11 cellular contexts compared by ENCODE assay signal in genomic region chr17:20225162-20226115, GRCh38.
DNase-seq lines count a peak whose midpoint lies in the region; ATAC-seq and TF ChIP-seq lines count a peak whose summit lies in the region.
"Had no signal": no experiment of that assay in that cellular context is flagged by ENCODE, and none has a peak within 500 bp of the region (broad histone marks: within the 10 kb centered on the region; RNA-seq: fewer than 3 reads in every experiment).

No MANE protein-coding gene starts in this region.

- peak overlapping the region; percentile 67; the same call in 1 of the 2 replicates for H3K27ac Mint-ChIP-seq in HFFc6
- H3K27ac Mint-ChIP-seq: activated T-helper 2 cell treated with anti-CD3 and anti-CD28 coated beads, Interferon-gamma antibody, Interleukin-2, Interleukin-4, amounts not matched to agents 10 μg/mL and 5 μg/mL and 100 μg/mL, durations not matched to agents 14 hours and 24 hours and 36 hours had no signal

- no peaks in the 10 kb centered on the region for H3K36me3 Mint-ChIP-seq in HFFc6 (ENCODE audit: low read depth)

- POLR2A ChIA-PET in Panc1 (lab: Charles Lee): no interaction called here

- no peak; the same call in 1 of the 2 replicates for ATAC-seq in Panc1
- no peak for ATAC-seq in left cardiac atrium
- ATAC-seq: activated CD4-positive, CD25-positive, alpha-beta regulatory T cell treated with anti-CD3 and anti-CD28 coated beads, Interleukin-2, amount 50 U/mL, for 24 hours had no signal

- H3K27ac ChIP-seq in Panc1 (ENCODE audit: low read length): no peak overlapping the region

- no peaks in the 10 kb centered on the region for H3K9me3 ChIP-seq in Panc1 (ENCODE audit: control insufficient read depth, insufficient read depth, low read depth, low read length)

- H3K4me1 Mint-ChIP-seq in HFFc6 (ENCODE audit: low read depth): peaks cover 62% of the 10 kb centered on the region

- intact Hi-C loops in Panc1 (cut with micrococcal nuclease; ENCODE audit: unreplicated experiment): loop anchor here (2.0 to 5.0 kb wide), 2 partner anchors 47 to 233 kb away; no protein-coding TSS in a partner anchor
- intact Hi-C loops in cardiac septum (cut with DNase I): loop anchor here (5.0 to 10.0 kb wide), 3 partner anchors 92 to 231 kb away; no protein-coding TSS in a partner anchor
- intact Hi-C loops in left cardiac atrium (cut with DNase I): loop anchor here in 1 of 2 donors (5.0 to 10.0 kb wide), 3 partner anchors 92 to 231 kb away; no protein-coding TSS in a partner anchor

- H3K4me1 ChIP-seq in Panc1 (ENCODE audit: control insufficient read depth, insufficient read depth, low read length): peaks cover 7% of the 10 kb centered on the region

- H3K27me3 Mint-ChIP-seq in HFFc6 (ENCODE audit: insufficient read depth): no peaks in the 10 kb centered on the region; the same call in 1 of the 2 replicates

- H3K4me3 Mint-ChIP-seq in HFFc6: no peak overlapping the region

- no peak overlapping the region for H3K4me3 ChIP-seq in Panc1 (ENCODE audit: low read depth in 2 of 2, low read length in 2 of 2)
- H3K4me3 ChIP-seq in fibroblast of the aortic adventitia (ENCODE audit: low read depth, low read length): no peak overlapping the region
- H3K4me3 ChIP-seq in retinal pigment epithelial cell (ENCODE audit: low read length): no peak overlapping the region

- TF ChIP-seq CTCF in HFFc6 (IDR thresholded peaks at IDR 0.05) (peak; percentile 28; the same call in 1 of the 2 replicates), Panc1 (IDR thresholded peaks at IDR 0.05) (0 out of 2 replicates have a peak, but pooled peaks have one; percentile 6), fibroblast of the aortic adventitia (IDR thresholded peaks at IDR 0.05; ENCODE audit: insufficient read depth, low read length) (no peak), retinal pigment epithelial cell (conservative IDR thresholded peaks at IDR 0.05; ENCODE audit: low read depth, low read length) (peak; percentile 27)

- in situ Hi-C loops in Panc1 (cut with HindIII; ENCODE audit: low pct_unique_long_range_greater_than_20kb, low sequenced_read_pairs): no loop called here

- CTCF ChIA-PET in Panc1 (lab: Charles Lee): interaction anchor here (0.5 to 1.1 kb wide), 3 partner anchors 34 to 481 kb away, joined by 3 read pairs; no protein-coding TSS in a partner anchor

- DNase-seq in HFFc6 (no peak), Panc1 (ENCODE audit: low read depth, low spot score) (no peak), fibroblast of the aortic adventitia (ENCODE audit: low read depth) (peak; percentile 1), retinal pigment epithelial cell (ENCODE audit: low read depth) (no peak), cardiac septum (ENCODE audit: low spot score) (no peak), left cardiac atrium (no peak)
- no peak for DNase-seq in stimulated activated naive CD4-positive, alpha-beta T cell treated with Interleukin-2 at 50 U/mL for 16 hours (lab: John Stamatoyannopoulos, UW)
- DNase-seq: NCI-H2081, SIG-M5 had no signal

- H3K36me3 ChIP-seq in Panc1 (ENCODE audit: control insufficient read depth, insufficient read depth, low read length): peaks cover 4% of the 10 kb centered on the region; the same call in 1 of the 2 replicates

- no peaks in the 10 kb centered on the region for H3K27me3 ChIP-seq in Panc1 (ENCODE audit: control insufficient read depth, insufficient read depth, low read length)

- no peaks in the 10 kb centered on the region for H3K9me3 Mint-ChIP-seq in HFFc6
- H3K9me3 Mint-ChIP-seq: activated T-helper 2 cell treated with anti-CD3 and anti-CD28 coated beads, Interferon-gamma antibody, Interleukin-2, Interleukin-4, amounts not matched to agents 10 μg/mL and 5 μg/mL and 100 μg/mL, durations not matched to agents 14 hours and 24 hours and 36 hours had no signal

- BruUV-seq in Panc1 (replicated peaks; lab: Mats Ljungman, UMichigan): no TSS peak
